Comparison of ENCODE assay signal across 10 cellular contexts in the genomic region with DNA sequence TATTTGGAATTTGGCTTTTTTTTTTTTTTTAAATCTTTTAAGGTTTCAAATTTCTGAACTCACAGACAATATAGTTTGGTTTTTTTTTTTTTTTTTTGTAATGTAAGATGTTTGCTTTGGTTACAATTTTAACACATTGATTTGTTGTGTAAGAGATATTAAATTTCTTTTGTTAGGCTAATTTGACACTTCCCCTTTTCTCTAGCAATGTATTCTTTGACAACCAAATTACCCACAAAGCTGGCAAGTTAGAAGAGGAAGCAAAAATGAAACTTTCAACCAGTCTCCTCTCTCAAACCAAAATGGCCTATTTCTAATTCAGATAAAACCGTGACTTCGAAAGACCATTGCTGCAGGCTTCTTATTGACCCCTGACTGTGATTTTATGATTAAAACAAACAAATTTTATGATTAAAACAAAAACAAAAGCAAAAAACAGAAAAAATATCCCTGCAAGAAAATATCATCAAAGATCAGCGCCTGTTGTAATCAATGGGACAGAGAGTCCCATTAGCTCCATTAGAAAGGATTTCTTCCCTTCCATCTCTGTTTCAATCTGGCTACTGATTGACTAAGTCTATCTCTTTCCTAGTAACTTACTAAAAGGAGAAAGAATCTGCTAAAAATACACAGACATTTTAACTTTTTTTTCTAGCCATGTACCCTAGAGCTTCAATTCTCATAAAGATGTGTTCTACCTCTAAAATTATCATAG.
A peak's percentile ranks its signal among the peaks of the same experiment; 100 is the strongest.
DNase-seq lines count a peak whose midpoint lies in the region; ATAC-seq lines count a peak whose summit lies in the region.
"Had no signal": no experiment of that assay in that cellular context is flagged by ENCODE, and none has a peak within 500 bp of the region (broad histone marks: within the 10 kb centered on the region; RNA-seq: fewer than 3 reads in every experiment).

No MANE protein-coding gene starts in this region.

- ATAC-seq in GM18520 (IDR thresholded peaks at IDR 0.05; ENCODE audit: unreplicated experiment) (peak; percentile 85), GM21825 (IDR thresholded peaks at IDR 0.05; ENCODE audit: unreplicated experiment) (peak; percentile 93), HG03558 (IDR thresholded peaks at IDR 0.05; ENCODE audit: extremely low read depth, unreplicated experiment) (peak; percentile 66)

- peak; percentile 30 for DNase-seq in germinal center (ENCODE audit: low spot score)
- DNase-seq in DMS114 treated with DMSO at 0.1 percent for 48 hours (lab: John Stamatoyannopoulos, UW; ENCODE audit: unreplicated experiment) = no peak
- DNase-seq in cerebellum (ENCODE audit: low spot score) = no peak
- no peak for DNase-seq in SW 1271 (lab: John Stamatoyannopoulos, UW)
- no peak for DNase-seq in NCI-H1092 (lab: John Stamatoyannopoulos, UW)
- DNase-seq: DND-41, right lobe of liver had no signal
